In genomic region chr10:31621733-31622132, GRCh38 we compare ENCODE assay signal across 20 cellular contexts.
"Had no signal": no experiment of that assay in that cellular context is flagged by ENCODE, and none has a peak within 500 bp of the region (broad histone marks: within the 10 kb centered on the region; RNA-seq: fewer than 3 reads in every experiment).

No MANE protein-coding gene starts in this region.

- H3K36me3 ChIP-seq: colonic mucosa, pancreas, thoracic aorta, transverse colon had no signal

- H3K9me3 ChIP-seq: colonic mucosa, pancreas, thoracic aorta had no signal

- H3K27me3 ChIP-seq: colonic mucosa, pancreas, transverse colon had no signal

- ATAC-seq: esophagus mucosa; left cardiac atrium; left ventricle myocardium superior; naive thymus-derived CD4-positive, alpha-beta T cell; pancreas; right cardiac atrium; stimulated activated naive B cell treated with anti-CD40 and anti-IgM and Interleukin-4, amounts not matched to agents 10 μg/mL and 1 μg/mL and 100 μg/mL, for 72 hours; stimulated activated naive CD8-positive, alpha-beta T cell treated with anti-CD3 and anti-CD28 coated beads, Interleukin-15, amount 100 ng/mL, for 72 hours had no signal

- H3K4me1 ChIP-seq: colonic mucosa, pancreas had no signal

- H3K4me3 ChIP-seq: colonic mucosa, lung, pancreas, skin epidermis, thoracic aorta, transverse colon had no signal

- H3K27ac ChIP-seq: colonic mucosa, pancreas had no signal

- DNase-seq: colonic mucosa; effector memory CD4-positive, alpha-beta T cell; kidney; left cardiac atrium; left ventricle myocardium superior; mesendoderm; naive thymus-derived CD4-positive, alpha-beta T cell; nephron progenitor cell; nucleus accumbens; pancreas; right cardiac atrium; stimulated activated CD4-positive, alpha-beta T cell treated with anti-CD3 and anti-CD28 coated beads, Interleukin-2, amount 100 ng/mL, for 24 hours; stimulated activated CD4-positive, alpha-beta T cell treated with anti-CD3 and anti-CD28 coated beads, Interleukin-4, amount 100 ng/mL, for 4 hours; stimulated activated naive B cell treated with anti-CD40 and anti-IgM and Interleukin-4, amounts not matched to agents 10 μg/mL and 1 μg/mL and 100 μg/mL, for 72 hours; stimulated activated naive CD8-positive, alpha-beta T cell treated with anti-CD3 and anti-CD28 coated beads, Interleukin-15, amount 100 ng/mL, for 72 hours; transverse colon had no signal
